In genomic region chr6:111714403-111715270, GRCh38 we compare ENCODE assay signal across 11 cellular contexts.
DNase-seq lines count a peak whose midpoint lies in the region; ATAC-seq lines count a peak whose summit lies in the region.
"Had no signal": no experiment of that assay in that cellular context is flagged by ENCODE, and none has a peak within 500 bp of the region (broad histone marks: within the 10 kb centered on the region; RNA-seq: fewer than 3 reads in every experiment).

No MANE protein-coding gene starts in this region.

- H3K9me3 ChIP-seq in T-helper 17 cell (ENCODE audit: control insufficient read depth, low read length, poor library complexity, severe bottlenecking): no peaks in the 10 kb centered on the region
- H3K9me3 ChIP-seq: Caco-2 had no signal

- peak; percentile 37 for ATAC-seq in activated CD8-positive, alpha-beta memory T cell treated with anti-CD3 and anti-CD28 coated beads, Interleukin-2, amount 10 ng/mL, durations not matched to agents 7 days and 5 days
- no peak for ATAC-seq in T-helper 17 cell
- ATAC-seq in HG02571 (IDR thresholded peaks at IDR 0.05; ENCODE audit: unreplicated experiment): no peak
- ATAC-seq in HG03097 (IDR thresholded peaks at IDR 0.05; ENCODE audit: low FRiP score, unreplicated experiment): no peak
- ATAC-seq: SK-N-SH treated with all-trans-retinoic acid at 6 μM for 48 hours had no signal

- H3K27ac ChIP-seq in cingulate gyrus (ENCODE audit: low read depth, low read length): peak overlapping the region; percentile 1
- peak overlapping the region in 11 of 21 experiments; percentile 2 to 77 (median 54) for H3K27ac ChIP-seq in skin epidermis

- no peaks in the 10 kb centered on the region for H3K9me3 Mint-ChIP-seq in activated CD8-positive, alpha-beta memory T cell treated with anti-CD3 and anti-CD28 coated beads, Interleukin-2, amount 10 ng/mL, durations not matched to agents 7 days and 5 days (ENCODE audit: low read depth)

- H3K4me1 Mint-ChIP-seq in activated CD8-positive, alpha-beta memory T cell treated with anti-CD3 and anti-CD28 coated beads, Interleukin-2, amount 10 ng/mL, durations not matched to agents 7 days and 5 days: peaks cover 69% of the 10 kb centered on the region
- peaks cover 37% of the 10 kb centered on the region for H3K4me1 Mint-ChIP-seq in T-helper 17 cell

- DNase-seq in activated CD8-positive, alpha-beta memory T cell treated with anti-CD3 and anti-CD28 coated beads, Interleukin-2, amount 10 ng/mL, durations not matched to agents 7 days and 5 days: no peak
- DNase-seq in activated CD8-positive, alpha-beta memory T cell treated with anti-CD3 and anti-CD28 coated beads, Interleukin-2, amount 50 U/mL, for 48 hours: no peak
- DNase-seq in T-helper 17 cell (no peak), mesenteric fat pad (ENCODE audit: low spot score) (no peak)
- DNase-seq: Caco-2, NCI-H226 had no signal

- peak overlapping the region; percentile 90 for H3K27ac Mint-ChIP-seq in activated CD8-positive, alpha-beta memory T cell treated with anti-CD3 and anti-CD28 coated beads, Interleukin-2, amount 10 ng/mL, durations not matched to agents 7 days and 5 days
- peak overlapping the region; percentile 98 for H3K27ac Mint-ChIP-seq in T-helper 17 cell

- H3K4me3 ChIP-seq in skin epidermis: no peak overlapping the region

- no peaks in the 10 kb centered on the region for H3K27me3 Mint-ChIP-seq in activated CD8-positive, alpha-beta memory T cell treated with anti-CD3 and anti-CD28 coated beads, Interleukin-2, amount 10 ng/mL, durations not matched to agents 7 days and 5 days
- no peaks in the 10 kb centered on the region for H3K27me3 Mint-ChIP-seq in T-helper 17 cell

- peak overlapping the region; percentile 33 for H3K4me3 Mint-ChIP-seq in activated CD8-positive, alpha-beta memory T cell treated with anti-CD3 and anti-CD28 coated beads, Interleukin-2, amount 10 ng/mL, durations not matched to agents 7 days and 5 days
- peak overlapping the region; percentile 67 for H3K4me3 Mint-ChIP-seq in T-helper 17 cell

- CTCF ChIA-PET in activated CD8-positive, alpha-beta memory T cell treated with anti-CD3 and anti-CD28 coated beads, Interleukin-2, amount 10 ng/mL, durations not matched to agents 7 days and 5 days (lab: Charles Lee): interaction anchor here (1.0 to 1.5 kb wide), 4 partner anchors 279 to 329 kb away, joined by 3 to 5 read pairs (median 4); no protein-coding TSS in a partner anchor

- peaks cover 59% of the 10 kb centered on the region for H3K36me3 Mint-ChIP-seq in activated CD8-positive, alpha-beta memory T cell treated with anti-CD3 and anti-CD28 coated beads, Interleukin-2, amount 10 ng/mL, durations not matched to agents 7 days and 5 days
- H3K36me3 Mint-ChIP-seq in T-helper 17 cell (ENCODE audit: low read depth): no peaks in the 10 kb centered on the region
